In the genomic region with DNA sequence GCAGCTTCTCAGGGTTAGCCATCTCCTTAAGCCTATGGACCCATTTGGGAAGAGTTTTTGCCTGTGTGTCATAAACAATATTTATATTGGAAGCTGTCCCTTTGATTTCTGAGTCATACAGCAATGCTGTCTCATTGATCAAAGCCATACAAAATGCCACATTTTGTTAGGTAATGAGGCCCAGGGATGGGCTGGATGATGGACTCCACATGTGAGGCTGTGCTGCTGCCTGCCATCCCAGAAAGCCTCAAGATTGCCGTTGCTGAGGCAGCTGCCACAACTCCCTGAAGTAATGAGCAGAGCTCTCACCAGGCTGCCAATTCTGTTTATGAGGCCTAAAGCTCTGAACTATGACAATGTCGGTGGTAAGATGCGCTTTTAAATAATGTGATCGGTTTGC, we compare ENCODE assay signal across 18 cellular contexts. TPM values are rescaled to one million over a fixed set of nuclear protein-coding genes. Genes with fewer than 3 reads are reported as not detected.
"Had no signal": no experiment of that assay in that cellular context is flagged by ENCODE, and none has a peak within 500 bp of the region (broad histone marks: within the 10 kb centered on the region; RNA-seq: fewer than 3 reads in every experiment).

No MANE protein-coding gene starts in this region.

- H3K9me3 ChIP-seq: neutrophil, testis, upper lobe of right lung had no signal

- ATAC-seq: activated CD4-positive, CD25-positive, alpha-beta regulatory T cell treated with anti-CD3 and anti-CD28 coated beads, Interleukin-2, amount 50 U/mL, for 24 hours; foreskin keratinocyte; natural killer cell; right cardiac atrium; stimulated activated naive CD8-positive, alpha-beta T cell treated with anti-CD3 and anti-CD28 coated beads, Interleukin-15, amount 100 ng/mL, for 72 hours; upper lobe of right lung had no signal

- H2AFZ ChIP-seq: parathyroid adenoma had no signal

- H3K27ac ChIP-seq: foreskin keratinocyte, neutrophil, parathyroid adenoma, testis, upper lobe of right lung had no signal

- H3K27ac Mint-ChIP-seq: activated naive CD8-positive, alpha-beta T cell treated with anti-CD3 and anti-CD28 coated beads, Interleukin-2, amount 10 ng/mL, durations not matched to agents 7 days and 5 days; activated T-helper 1 cell treated with anti-CD3 and anti-CD28 coated beads, Interleukin-12 subunit alpha, Interleukin-12 subunit beta, Interleukin-2, Interleukin-4 antibody, amounts not matched to agents 30 ng/mL and 10 ng/mL and 1 ng/mL, durations not matched to agents 14 hours and 24 hours and 36 hours; natural killer cell; stimulated activated naive CD8-positive, alpha-beta T cell treated with anti-CD3 and anti-CD28 coated beads, Interleukin-15, amount 100 ng/mL, for 72 hours had no signal

- H3K36me3 Mint-ChIP-seq: activated naive CD8-positive, alpha-beta T cell treated with anti-CD3 and anti-CD28 coated beads, Interleukin-2, amount 10 ng/mL, durations not matched to agents 7 days and 5 days; natural killer cell had no signal

- H3K4me1 Mint-ChIP-seq: natural killer cell; stimulated activated naive CD8-positive, alpha-beta T cell treated with anti-CD3 and anti-CD28 coated beads, Interleukin-15, amount 100 ng/mL, for 72 hours had no signal

- H3K4me1 ChIP-seq: foreskin keratinocyte, parathyroid adenoma, testis, upper lobe of right lung had no signal

- DNase-seq: activated CD4-positive, alpha-beta T cell treated with anti-CD3 and anti-CD28 coated beads, Interleukin-2, amount 50 U/mL, for 1 hour; activated CD8-positive, alpha-beta memory T cell treated with anti-CD3 and anti-CD28 coated beads for 24 hours; activated naive CD8-positive, alpha-beta T cell treated with anti-CD3 and anti-CD28 coated beads, Interleukin-2, amount 10 ng/mL, durations not matched to agents 7 days and 5 days; anterior cingulate cortex; cerebellar nuclear complex; effector memory CD4-positive, alpha-beta T cell; foreskin keratinocyte; head of caudate nucleus; mesendoderm; natural killer cell; right cardiac atrium; stimulated activated naive CD8-positive, alpha-beta T cell treated with anti-CD3 and anti-CD28 coated beads, Interleukin-15, amount 100 ng/mL, for 72 hours; testis; upper lobe of right lung had no signal

- H3K36me3 ChIP-seq: neutrophil, upper lobe of right lung had no signal

- H3K27me3 ChIP-seq: foreskin keratinocyte, neutrophil, testis, upper lobe of right lung had no signal

- H3K9ac ChIP-seq: parathyroid adenoma had no signal

- H3K27me3 Mint-ChIP-seq: stimulated activated naive CD8-positive, alpha-beta T cell treated with anti-CD3 and anti-CD28 coated beads, Interleukin-15, amount 100 ng/mL, for 72 hours had no signal

- H3K4me3 ChIP-seq: testis, upper lobe of right lung had no signal

- H3K4me3 Mint-ChIP-seq: activated naive CD8-positive, alpha-beta T cell treated with anti-CD3 and anti-CD28 coated beads, Interleukin-2, amount 10 ng/mL, durations not matched to agents 7 days and 5 days; activated T-helper 1 cell treated with anti-CD3 and anti-CD28 coated beads, Interleukin-12 subunit alpha, Interleukin-12 subunit beta, Interleukin-2, Interleukin-4 antibody, amounts not matched to agents 30 ng/mL and 10 ng/mL and 1 ng/mL, durations not matched to agents 14 hours and 24 hours and 36 hours; natural killer cell; stimulated activated naive CD8-positive, alpha-beta T cell treated with anti-CD3 and anti-CD28 coated beads, Interleukin-15, amount 100 ng/mL, for 72 hours had no signal

- H3K79me2 ChIP-seq: parathyroid adenoma had no signal

- H3K9me3 Mint-ChIP-seq: activated naive CD8-positive, alpha-beta T cell treated with anti-CD3 and anti-CD28 coated beads, Interleukin-2, amount 10 ng/mL, durations not matched to agents 7 days and 5 days; activated T-helper 1 cell treated with anti-CD3 and anti-CD28 coated beads, Interleukin-12 subunit alpha, Interleukin-12 subunit beta, Interleukin-2, Interleukin-4 antibody, amounts not matched to agents 30 ng/mL and 10 ng/mL and 1 ng/mL, durations not matched to agents 14 hours and 24 hours and 36 hours; natural killer cell; stimulated activated naive CD8-positive, alpha-beta T cell treated with anti-CD3 and anti-CD28 coated beads, Interleukin-15, amount 100 ng/mL, for 72 hours had no signal

RNA-seq across cellular contexts. Expression of gene GJB1, which starts 12.2 kb away (rescaled TPM):
- total RNA-seq: activated T-helper 1 cell treated with anti-CD3 and anti-CD28 coated beads, Interleukin-12 subunit alpha, Interleukin-12 subunit beta, Interleukin-2, Interleukin-4 antibody, amounts not matched to agents 30 ng/mL and 10 ng/mL and 1 ng/mL, durations not matched to agents 14 hours and 24 hours and 36 hours; foreskin keratinocyte; natural killer cell; right cardiac atrium had no signal
